Comparison of ENCODE assay signal across 16 cellular contexts in the genomic region with DNA sequence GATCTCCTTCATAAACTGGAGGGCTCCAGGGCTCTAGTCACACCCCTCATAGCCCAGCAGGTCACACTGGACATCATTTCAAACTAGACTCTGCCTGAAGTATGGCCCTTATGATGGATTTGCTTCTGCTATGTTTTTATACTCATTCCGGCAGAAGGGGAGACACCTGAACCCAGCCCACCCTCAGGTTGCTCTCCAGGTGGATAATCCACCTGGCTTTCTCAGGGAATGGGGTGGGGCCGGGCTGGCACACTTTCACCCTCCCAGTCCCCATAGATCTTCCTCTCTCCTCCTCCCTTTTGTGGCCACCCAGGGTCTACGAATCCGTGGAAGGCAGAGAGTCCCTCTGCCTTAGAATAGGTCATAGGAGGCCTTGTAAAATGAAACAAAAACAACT. TPM values are rescaled to one million over a fixed set of nuclear protein-coding genes. Genes with fewer than 3 reads are reported as not detected.
"Had no signal": no experiment of that assay in that cellular context is flagged by ENCODE, and none has a peak within 500 bp of the region (broad histone marks: within the 10 kb centered on the region; RNA-seq: fewer than 3 reads in every experiment).

No MANE protein-coding gene starts in this region.

- H3K9me3 Mint-ChIP-seq: nephron had no signal

- H3K9me3 ChIP-seq: prostate gland, right lobe of liver, SJCRH30, thoracic aorta had no signal

- H3K4me3 Mint-ChIP-seq: nephron had no signal

- H3K27ac Mint-ChIP-seq: nephron had no signal

- ATAC-seq: esophagus mucosa; left cardiac atrium; right lobe of liver; stimulated activated naive CD8-positive, alpha-beta T cell treated with anti-CD3 and anti-CD28 coated beads, Interleukin-15, Interleukin-2, amounts not matched to agents 100 U/mL and 50 U/mL, for 24 hours had no signal

- H3K4me1 ChIP-seq: prostate gland, right lobe of liver, SJCRH30 had no signal

- DNase-seq: activated CD4-positive, CD25-positive, alpha-beta regulatory T cell treated with anti-CD3 and anti-CD28 coated beads, Interleukin-2, amount 50 U/mL, for 72 hours; activated T-cell treated with anti-CD3 and anti-CD28 coated beads, Interleukin-2, amount 50 U/mL, for 1 hour; anterior cingulate cortex; left cardiac atrium; occipital lobe; right lobe of liver; SJCRH30; stimulated activated naive CD8-positive, alpha-beta T cell treated with anti-CD3 and anti-CD28 coated beads, Interleukin-15, Interleukin-2, amounts not matched to agents 100 U/mL and 50 U/mL, for 24 hours had no signal

- H3K36me3 ChIP-seq: prostate gland, right lobe of liver, SJCRH30, thoracic aorta had no signal

- H3K4me3 ChIP-seq: lung, prostate gland, right lobe of liver, SJCRH30, thoracic aorta had no signal

- H3K4me1 Mint-ChIP-seq: nephron had no signal

- H3K27ac ChIP-seq: prostate gland, right lobe of liver, SJCRH30, thoracic aorta had no signal

- H3K27me3 ChIP-seq: right lobe of liver, SJCRH30 had no signal

RNA-seq across cellular contexts. Expression of a gene that starts 9.8 kb away (rescaled TPM):
- total RNA-seq: cerebellum, dermis microvascular lymphatic vessel endothelial cell, esophagus mucosa, fibroblast of villous mesenchyme, left cardiac atrium, lung, occipital lobe, prostate gland, right lobe of liver, SJCRH30, thoracic aorta had no signal

RNA-seq across cellular contexts. Expression of a gene that starts 23.9 kb away (rescaled TPM):
- total RNA-seq: dermis microvascular lymphatic vessel endothelial cell, esophagus mucosa, fibroblast of villous mesenchyme, left cardiac atrium, lung, occipital lobe, right lobe of liver, SJCRH30 had no signal

RNA-seq across cellular contexts. Expression of a gene that starts 26.8 kb away (rescaled TPM):
- total RNA-seq: cerebellum, dermis microvascular lymphatic vessel endothelial cell, esophagus mucosa, fibroblast of villous mesenchyme, left cardiac atrium, occipital lobe, right lobe of liver, SJCRH30, thoracic aorta had no signal

RNA-seq across cellular contexts. Expression of a gene that starts 52.1 kb away (rescaled TPM):
- total RNA-seq: dermis microvascular lymphatic vessel endothelial cell, fibroblast of villous mesenchyme, right lobe of liver, SJCRH30 had no signal
- polyA plus RNA-seq: lung had no signal

RNA-seq across cellular contexts. Expression of a gene that starts 54.5 kb away (rescaled TPM):
- total RNA-seq: cerebellum, dermis microvascular lymphatic vessel endothelial cell, fibroblast of villous mesenchyme, left cardiac atrium, lung, occipital lobe, right lobe of liver, SJCRH30, thoracic aorta had no signal
- polyA plus RNA-seq: lung had no signal
